In the genomic region with DNA sequence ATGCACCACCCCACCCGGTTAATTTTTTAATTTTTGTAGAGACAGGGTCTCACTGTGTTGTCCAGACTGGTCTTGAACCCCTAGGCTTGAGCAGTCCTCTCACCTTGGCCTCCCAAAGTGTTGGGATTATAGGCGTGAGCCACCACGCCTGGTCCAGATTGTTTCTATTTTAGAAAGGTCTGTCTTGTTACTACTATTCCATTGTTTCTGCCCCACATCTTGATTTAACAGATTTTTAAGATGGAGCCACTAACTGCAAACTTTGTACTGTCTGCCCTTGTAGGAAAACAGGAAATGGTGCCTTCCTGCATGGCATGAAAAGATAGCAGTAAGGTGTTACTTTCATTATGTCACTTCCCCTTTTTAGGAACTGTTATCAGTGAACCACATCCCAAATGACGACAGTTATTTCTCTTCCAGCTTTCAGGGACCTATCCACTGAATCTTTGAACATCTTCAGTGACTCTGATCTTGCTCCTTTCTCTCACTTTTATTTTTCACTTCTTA, we compare ENCODE assay signal across 8 cellular contexts. TPM values are rescaled to one million over a fixed set of nuclear protein-coding genes. Genes with fewer than 3 reads are reported as not detected.
DNase-seq lines count a peak whose midpoint lies in the region; ATAC-seq and TF ChIP-seq lines count a peak whose summit lies in the region.

No MANE protein-coding gene starts in this region.

- ATAC-seq in CD8-positive, alpha-beta T cell, result peak; percentile 51
- ATAC-seq in GM19463 (IDR thresholded peaks at IDR 0.05; ENCODE audit: unreplicated experiment) (peak; percentile 81), HG03432 (IDR thresholded peaks at IDR 0.05; ENCODE audit: unreplicated experiment) (peak; percentile 93)
- ATAC-seq in activated CD8-positive, alpha-beta T cell treated with anti-CD3 and anti-CD28 coated beads, Interleukin-2, amount 10 ng/mL, durations not matched to agents 7 days and 5 days, result peak; percentile 37

- CTCF ChIA-PET in CD8-positive, alpha-beta T cell (lab: Charles Lee), result interaction anchor here (1.4 kb wide), 1 partner anchor 12 kb away, joined by 3 read pairs; no protein-coding TSS in a partner anchor
- CTCF ChIA-PET in activated CD8-positive, alpha-beta T cell treated with anti-CD3 and anti-CD28 coated beads, Interleukin-2, amount 10 ng/mL, durations not matched to agents 7 days and 5 days (lab: Charles Lee), result interaction anchor here (1.6 kb wide), 1 partner anchor 9 kb away, joined by 8 read pairs; no protein-coding TSS in a partner anchor
- CTCF ChIA-PET in Calu3 (lab: Charles Lee), result no interaction called here

- H3K4me1 Mint-ChIP-seq in CD8-positive, alpha-beta T cell (ENCODE audit: low read depth), result peaks cover 24% of the 10 kb centered on the region
- peaks cover 24% of the 10 kb centered on the region for H3K4me1 Mint-ChIP-seq in activated CD8-positive, alpha-beta T cell treated with anti-CD3 and anti-CD28 coated beads, Interleukin-2, amount 10 ng/mL, durations not matched to agents 7 days and 5 days (ENCODE audit: low read depth)
- H3K4me1 Mint-ChIP-seq in Calu3 (ENCODE audit: low read depth, unreplicated experiment) (no peaks in the 10 kb centered on the region), chondrocyte (ENCODE audit: low read depth) (no peaks in the 10 kb centered on the region)

- H3K36me3 ChIP-seq in CD8-positive, alpha-beta T cell (ENCODE audit: insufficient read depth, low read length), result peaks cover 8% of the 10 kb centered on the region

- no peak for TF ChIP-seq CTCF in CD8-positive, alpha-beta T cell (IDR thresholded peaks at IDR 0.05)
- TF ChIP-seq CTCF in Calu3 (IDR thresholded peaks at IDR 0.05; ENCODE audit: unreplicated experiment) (no peak), chondrocyte (IDR thresholded peaks at IDR 0.05) (no peak)

- H3K27ac Mint-ChIP-seq in CD8-positive, alpha-beta T cell, result peak overlapping the region; percentile 73
- H3K27ac Mint-ChIP-seq in activated CD8-positive, alpha-beta T cell treated with anti-CD3 and anti-CD28 coated beads, Interleukin-2, amount 10 ng/mL, durations not matched to agents 7 days and 5 days, result peak overlapping the region; percentile 56
- H3K27ac Mint-ChIP-seq in Calu3 (ENCODE audit: unreplicated experiment) (no peak overlapping the region), chondrocyte (ENCODE audit: unreplicated experiment) (no peak overlapping the region)

- intact Hi-C loops in CD8-positive, alpha-beta T cell (cut with DNase I, micrococcal nuclease), result no loop called here
- intact Hi-C loops in Calu3 (cut with micrococcal nuclease; ENCODE audit: unreplicated experiment), result no loop called here

- no peaks in the 10 kb centered on the region for H3K27me3 ChIP-seq in CD8-positive, alpha-beta T cell (ENCODE audit: insufficient read depth, low read length)

- peak overlapping the region; percentile 38 for H3K4me3 Mint-ChIP-seq in CD8-positive, alpha-beta T cell
- no peak overlapping the region for H3K4me3 Mint-ChIP-seq in activated CD8-positive, alpha-beta T cell treated with anti-CD3 and anti-CD28 coated beads, Interleukin-2, amount 10 ng/mL, durations not matched to agents 7 days and 5 days
- no peak overlapping the region for H3K4me3 Mint-ChIP-seq in Calu3 (ENCODE audit: low read depth, unreplicated experiment)
- H3K4me3 Mint-ChIP-seq in chondrocyte (ENCODE audit: unreplicated experiment), result no peak overlapping the region

- BruUV-seq in Calu3 (replicated peaks; lab: Mats Ljungman, UMichigan), result no TSS peak

- H3K4me3 ChIP-seq in CD8-positive, alpha-beta T cell (ENCODE audit: low read depth, low read length), result no peak overlapping the region

- H3K9me3 ChIP-seq in CD8-positive, alpha-beta T cell (ENCODE audit: low read length), result no peaks in the 10 kb centered on the region

- POLR2A ChIA-PET in CD8-positive, alpha-beta T cell (lab: Charles Lee), result interaction anchor here (3.8 kb wide), 1 partner anchor 23 kb away, joined by 17 read pairs; a partner anchor contains a TSS
- POLR2A ChIA-PET in activated CD8-positive, alpha-beta T cell treated with anti-CD3 and anti-CD28 coated beads, Interleukin-2, amount 10 ng/mL, durations not matched to agents 7 days and 5 days (lab: Charles Lee), result interaction anchor here (4.4 kb wide), 1 partner anchor 23 kb away, joined by 24 read pairs; a partner anchor contains a TSS

- H3K27ac ChIP-seq in CD8-positive, alpha-beta T cell (ENCODE audit: low read depth, low read length), result peak overlapping the region; percentile 5

- peaks cover 67% of the 10 kb centered on the region for H3K36me3 Mint-ChIP-seq in CD8-positive, alpha-beta T cell
- peaks cover 78% of the 10 kb centered on the region for H3K36me3 Mint-ChIP-seq in activated CD8-positive, alpha-beta T cell treated with anti-CD3 and anti-CD28 coated beads, Interleukin-2, amount 10 ng/mL, durations not matched to agents 7 days and 5 days (ENCODE audit: low read depth)
- peaks cover 22% of the 10 kb centered on the region for H3K36me3 Mint-ChIP-seq in Calu3 (ENCODE audit: insufficient read depth, unreplicated experiment)
- peaks cover 20% of the 10 kb centered on the region for H3K36me3 Mint-ChIP-seq in chondrocyte (ENCODE audit: low read depth)

- no peak for DNase-seq in CD8-positive, alpha-beta T cell
- DNase-seq in activated CD8-positive, alpha-beta T cell treated with anti-CD3 and anti-CD28 coated beads, Interleukin-2, amount 10 ng/mL, durations not matched to agents 7 days and 5 days, result no peak
- no peak for DNase-seq in AG20443 (ENCODE audit: low spot score)
- no peak for DNase-seq in Calu3
- no peak for DNase-seq in chondrocyte (ENCODE audit: low spot score)
- DNase-seq in cerebellar cortex (ENCODE audit: low spot score), result no peak

- H3K27me3 Mint-ChIP-seq in CD8-positive, alpha-beta T cell (ENCODE audit: low read depth), result no peaks in the 10 kb centered on the region
- no peaks in the 10 kb centered on the region for H3K27me3 Mint-ChIP-seq in activated CD8-positive, alpha-beta T cell treated with anti-CD3 and anti-CD28 coated beads, Interleukin-2, amount 10 ng/mL, durations not matched to agents 7 days and 5 days (ENCODE audit: low read depth)
- H3K27me3 Mint-ChIP-seq in Calu3 (ENCODE audit: unreplicated experiment) (no peaks in the 10 kb centered on the region), chondrocyte (ENCODE audit: low read depth) (no peaks in the 10 kb centered on the region)

- no peaks in the 10 kb centered on the region for H3K9me3 Mint-ChIP-seq in CD8-positive, alpha-beta T cell
- no peaks in the 10 kb centered on the region for H3K9me3 Mint-ChIP-seq in activated CD8-positive, alpha-beta T cell treated with anti-CD3 and anti-CD28 coated beads, Interleukin-2, amount 10 ng/mL, durations not matched to agents 7 days and 5 days (ENCODE audit: insufficient read depth)
- no peaks in the 10 kb centered on the region for H3K9me3 Mint-ChIP-seq in Calu3 (ENCODE audit: low read depth, unreplicated experiment)
- H3K9me3 Mint-ChIP-seq in chondrocyte (ENCODE audit: low read depth), result no peaks in the 10 kb centered on the region

- peaks cover 11% of the 10 kb centered on the region for H3K4me1 ChIP-seq in CD8-positive, alpha-beta T cell (ENCODE audit: insufficient read depth, low read length)

RNA-seq across cellular contexts. Expression of a gene that starts 23.2 kb away (rescaled TPM):
- total RNA-seq in CD8-positive, alpha-beta T cell, result 100 to 1,000 TPM; 167 to 190 TPM
- total RNA-seq in activated CD8-positive, alpha-beta T cell treated with anti-CD3 and anti-CD28 coated beads, Interleukin-2, amount 10 ng/mL, durations not matched to agents 7 days and 5 days, result 100 to 1,000 TPM; 161 to 172 TPM
- total RNA-seq in Calu3 (2022) (98.9 and 107 TPM in 2 replicates), chondrocyte (83.8 to 85.7 TPM (median 84.5 TPM) in 3 replicates)

RNA-seq across cellular contexts. Expression of a gene that starts 23.4 kb away (rescaled TPM):
- 1 to 10 TPM; 7.7 to 9.4 TPM for total RNA-seq in CD8-positive, alpha-beta T cell
- 10 to 100 TPM; 17.9 to 19.3 TPM for total RNA-seq in activated CD8-positive, alpha-beta T cell treated with anti-CD3 and anti-CD28 coated beads, Interleukin-2, amount 10 ng/mL, durations not matched to agents 7 days and 5 days
- total RNA-seq in Calu3 (2022) (14.7 and 17.1 TPM in 2 replicates), chondrocyte (11.6 to 20.5 TPM (median 13.3 TPM) in 3 replicates)

RNA-seq across cellular contexts. Expression of a gene that starts 56.6 kb away (rescaled TPM):
- 1 to 10 TPM; 7.9 TPM for total RNA-seq in CD8-positive, alpha-beta T cell
- 10 to 100 TPM; 30.6 to 32.3 TPM for total RNA-seq in activated CD8-positive, alpha-beta T cell treated with anti-CD3 and anti-CD28 coated beads, Interleukin-2, amount 10 ng/mL, durations not matched to agents 7 days and 5 days
- total RNA-seq in Calu3 (2022) (16.8 and 18.2 TPM in 2 replicates), chondrocyte (11.1 to 15.3 TPM (median 11.3 TPM) in 3 replicates)

Comparison
In these comparisons a context has a peak if more than half of its experiments do, and no peak if none do; other contexts are left out.
1. ATAC-seq: peak in every context shown above with its lines; median percentile 93 in HG03432; 81 in GM19463; 51 in CD8-positive, alpha-beta T cell; 37 in activated CD8-positive, alpha-beta T cell treated with anti-CD3 and anti-CD28 coated beads, Interleukin-2, amount 10 ng/mL, durations not matched to agents 7 days and 5 days.
2. H3K27ac Mint-ChIP-seq: peak in CD8-positive, alpha-beta T cell (single experiment) and activated CD8-positive, alpha-beta T cell treated with anti-CD3 and anti-CD28 coated beads, Interleukin-2, amount 10 ng/mL, durations not matched to agents 7 days and 5 days (single experiment); none in Calu3 (single experiment) and chondrocyte (single experiment).